Comparison of ENCODE assay signal across 20 cellular contexts in the genomic region with DNA sequence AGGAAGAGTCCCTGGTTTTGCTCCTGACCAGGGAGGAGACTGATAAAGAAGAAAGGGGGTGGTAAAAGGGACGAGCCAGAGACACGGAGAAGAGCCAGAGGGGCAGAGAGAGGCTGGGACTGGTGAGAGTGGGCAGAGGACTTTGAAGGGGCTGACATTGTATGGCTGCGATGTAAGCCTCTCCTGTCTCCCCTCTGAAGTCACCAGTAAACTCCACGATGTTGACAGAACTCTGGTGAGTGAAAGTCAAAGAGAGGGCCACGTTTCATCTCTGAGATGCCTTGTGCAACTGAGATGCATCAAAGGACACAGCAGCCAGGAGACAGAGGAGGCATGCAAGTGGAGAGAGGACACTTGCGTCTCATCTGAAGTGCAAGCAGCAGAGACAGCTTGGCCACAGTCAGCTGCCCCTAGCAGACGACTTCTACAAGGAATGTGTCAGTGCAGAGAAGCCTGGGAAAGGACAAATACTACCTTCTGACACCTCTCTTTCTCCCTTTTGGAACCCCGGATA. TPM values are rescaled to one million over a fixed set of nuclear protein-coding genes. Genes with fewer than 3 reads are reported as not detected.
DNase-seq lines count a peak whose midpoint lies in the region; ATAC-seq, FAIRE-seq and TF ChIP-seq lines count a peak whose summit lies in the region.
"Had no signal": no experiment of that assay in that cellular context is flagged by ENCODE, and none has a peak within 500 bp of the region (broad histone marks: within the 10 kb centered on the region; RNA-seq: fewer than 3 reads in every experiment).

No MANE protein-coding gene starts in this region.

- no peaks in the 10 kb centered on the region for H3K36me3 Mint-ChIP-seq in GM23338 (ENCODE audit: low read depth)
- H3K36me3 Mint-ChIP-seq: CD4-positive, alpha-beta memory T cell had no signal

- 0 out of 2 replicates have a peak overlapping the region, but pooled peaks have one; percentile 13 for H2BK20ac ChIP-seq in H1 (ENCODE audit: low read length)

- no peak overlapping the region for H2AK5ac ChIP-seq in H1 (ENCODE audit: low read depth, low read length)
- no peak overlapping the region for H2AK5ac ChIP-seq in mesendoderm (ENCODE audit: low read length)

- no peak overlapping the region for H3K27ac Mint-ChIP-seq in GM23338
- H3K27ac Mint-ChIP-seq in stimulated activated naive CD8-positive, alpha-beta T cell treated with anti-CD3 and anti-CD28 coated beads, Interleukin-15, amount 100 ng/mL, for 72 hours = no peak overlapping the region
- H3K27ac Mint-ChIP-seq: CD4-positive, alpha-beta memory T cell; HFFc6 had no signal

- H3K27me3 Mint-ChIP-seq in GM23338 (ENCODE audit: insufficient read depth, low read depth, poor library complexity) = peaks cover 11% of the 10 kb centered on the region
- H3K27me3 Mint-ChIP-seq in stimulated activated naive CD8-positive, alpha-beta T cell treated with anti-CD3 and anti-CD28 coated beads, Interleukin-15, amount 100 ng/mL, for 72 hours = peaks cover 6% of the 10 kb centered on the region

- H3K9ac ChIP-seq in H1 (replicated peaks in 1 of 4; ENCODE audit: extremely low read depth in 1 of 4, low read depth in 3 of 4, low read length in 3 of 4) (no peak overlapping the region), mesendoderm (ENCODE audit: low read length) (no peak overlapping the region)

- H3K4me1 Mint-ChIP-seq in GM23338 = peaks cover 27% of the 10 kb centered on the region
- H3K4me1 Mint-ChIP-seq in stimulated activated naive CD8-positive, alpha-beta T cell treated with anti-CD3 and anti-CD28 coated beads, Interleukin-15, amount 100 ng/mL, for 72 hours = peaks cover 6% of the 10 kb centered on the region

- no peaks in the 10 kb centered on the region for H3K23me2 ChIP-seq in H1 (ENCODE audit: low read depth, low read length)

- TF ChIP-seq CTCF in A549 (IDR thresholded peaks at IDR 0.05) (no peak), GM23338 (conservative IDR thresholded peaks at IDR 0.05; ENCODE audit: low read depth in 2 of 2) (no peak), H1 (IDR thresholded peaks at IDR 0.05; ENCODE audit: control extremely low read depth in 1 of 3, insufficient read depth in 1 of 3, low read depth in 1 of 3, low read length in 3 of 3) (no peak)

- H3K4ac ChIP-seq in H1 (replicated peaks; ENCODE audit: insufficient read length, low read depth, low read length) (no peak overlapping the region), mesendoderm (ENCODE audit: low read depth, low read length) (no peak overlapping the region)

- DNase-seq in A549 (ENCODE audit: low read depth in 1 of 2, low spot score in 1 of 2) (no peak), GM23338 (ENCODE audit: low spot score) (no peak), H1 (ENCODE audit: low read depth in 1 of 2, low spot score in 2 of 2) (no peak), mesendoderm (no peak), NCI-H1694 (lab: John Stamatoyannopoulos, UW) (no peak)
- DNase-seq in stimulated activated naive CD8-positive, alpha-beta T cell treated with anti-CD3 and anti-CD28 coated beads, Interleukin-15, amount 100 ng/mL, for 72 hours = no peak
- no peak for DNase-seq in stimulated activated CD4-positive, alpha-beta T cell treated with anti-CD3 and anti-CD28 coated beads, Interleukin-2, amount 100 ng/mL, for 24 hours
- DNase-seq: BE2C; CD4-positive, alpha-beta memory T cell; DMS79; EL; GOT3; HFFc6 had no signal

- no peaks in the 10 kb centered on the region for H4K20me1 ChIP-seq in GM23338 (replicated peaks; ENCODE audit: insufficient read depth)
- H4K20me1 ChIP-seq in H1 (replicated peaks in 1 of 2; ENCODE audit: control insufficient read depth in 1 of 2, insufficient read depth in 2 of 2, low read length in 2 of 2) = no peaks in the 10 kb centered on the region

- no peaks in the 10 kb centered on the region for H3K36me3 ChIP-seq in GM23338 (ENCODE audit: insufficient read depth)
- H3K36me3 ChIP-seq in H1 (ENCODE audit: control insufficient read depth in 2 of 4, insufficient read depth in 4 of 4, low read length in 3 of 4) = no peaks in the 10 kb centered on the region
- H3K36me3 ChIP-seq in mesendoderm (ENCODE audit: control insufficient read depth, insufficient read depth, low read length) = no peaks in the 10 kb centered on the region
- H3K36me3 ChIP-seq: BE2C, HAP-1 had no signal

- H3K56ac ChIP-seq in H1 (replicated peaks; ENCODE audit: insufficient read length, low read depth, low read length) (no peak overlapping the region), mesendoderm (ENCODE audit: low read length) (peak overlapping the region; percentile 50)

- TF ChIP-seq POLR2A in A549 (IDR thresholded peaks at IDR 0.05; ENCODE audit: low read length) = no peak
- TF ChIP-seq POLR2A in H1 (IDR thresholded peaks at IDR 0.05; ENCODE audit: control extremely low read depth in 1 of 2, low read depth in 2 of 2, low read length in 2 of 2) = no peak

- H3K79me1 ChIP-seq in H1 (ENCODE audit: low read depth, low read length) = no peaks in the 10 kb centered on the region
- no peaks in the 10 kb centered on the region for H3K79me1 ChIP-seq in mesendoderm (ENCODE audit: low read length)

- H2BK12ac ChIP-seq in H1 (ENCODE audit: low read depth, low read length) = peak overlapping the region; percentile 78; the same call in 1 of the 2 replicates

- H2AFZ ChIP-seq in GM23338 = 0 out of 2 replicates have a peak overlapping the region, but pooled peaks have one; percentile 28
- H2AFZ ChIP-seq in H1 (ENCODE audit: low read length) = no peak overlapping the region; the same call in 1 of the 2 replicates

- no peak overlapping the region for H3K27ac ChIP-seq in A549
- no peak overlapping the region for H3K27ac ChIP-seq in GM23338 (ENCODE audit: low read depth)
- no peak overlapping the region for H3K27ac ChIP-seq in H1 (ENCODE audit: low read depth, low read length)
- H3K27ac ChIP-seq in mesendoderm (ENCODE audit: low read depth, low read length) = no peak overlapping the region
- H3K27ac ChIP-seq: C4-2B had no signal

- WGBS in A549 (ENCODE audit: missing lambda C conversion rate) = 44% methylated on average over 8 of the region's 8 CpGs
- WGBS in H1 (ENCODE audit: extremely low coverage in 1 of 2, insufficient coverage in 1 of 2, insufficient read length in 1 of 2, insufficient replicate concordance in 2 of 2, low coverage in 1 of 2, low lambda C conversion rate in 2 of 2, missing lambda C conversion rate in 1 of 2), 2 experiments = 70% methylated on average over 8 of the region's 8 CpGs; no CpG with 5 or more reads in 1 of the 2 experiments
- no CpG with 5 or more reads among the region's 8 CpGs for WGBS in mesendoderm (ENCODE audit: extremely low coverage, insufficient coverage, low lambda C conversion rate)

- H3K4me1 ChIP-seq in A549 = peaks cover 9% of the 10 kb centered on the region
- H3K4me1 ChIP-seq in GM23338 (ENCODE audit: insufficient read depth) = peaks cover 21% of the 10 kb centered on the region
- peaks cover 0 to 10% (median 5%) of the 10 kb centered on the region in 4 experiments; a peak in 4 of 7 replicates for H3K4me1 ChIP-seq in H1 (replicated peaks in 1 of 4; ENCODE audit: control insufficient read depth in 3 of 4, insufficient read depth in 4 of 4, low read length in 3 of 4)
- peaks cover 13% of the 10 kb centered on the region for H3K4me1 ChIP-seq in mesendoderm (ENCODE audit: control insufficient read depth, low read depth, low read length)
- H3K4me1 ChIP-seq: BE2C had no signal

- no peak overlapping the region for H2BK120ac ChIP-seq in H1 (replicated peaks; ENCODE audit: low read depth, low read length)
- no peak overlapping the region for H2BK120ac ChIP-seq in mesendoderm (ENCODE audit: low read depth, low read length)

- TF ChIP-seq RAD21 in A549 (conservative IDR thresholded peaks at IDR 0.05 in 1 of 2, IDR thresholded peaks at IDR 0.05 in 1 of 2) = no peak
- no peak for TF ChIP-seq RAD21 in H1 (IDR thresholded peaks at IDR 0.05 in 1 of 2, conservative IDR thresholded peaks at IDR 0.05 in 1 of 2; ENCODE audit: low read depth in 2 of 2, low read length in 2 of 2)

- H4K5ac ChIP-seq in H1 (ENCODE audit: insufficient read length, low read depth, low read length) (no peak overlapping the region), mesendoderm (ENCODE audit: low read length) (no peak overlapping the region)

- no peaks in the 10 kb centered on the region for H3K9me2 ChIP-seq in GM23338 (ENCODE audit: insufficient read depth)

- no peak overlapping the region for H3K23ac ChIP-seq in H1 (ENCODE audit: insufficient read length)
- H3K23ac ChIP-seq in mesendoderm (ENCODE audit: low read length) = no peak overlapping the region

- no peak overlapping the region for H4K91ac ChIP-seq in H1 (replicated peaks; ENCODE audit: insufficient read length, low read length)

- TF ChIP-seq EP300 in A549 (IDR thresholded peaks at IDR 0.05) (no peak), H1 (IDR thresholded peaks at IDR 0.05; ENCODE audit: borderline replicate concordance in 1 of 2, low read depth in 2 of 2, low read length in 2 of 2) (no peak)

- FAIRE-seq in A549 (lab: Jason Lieb, UNC) (no peak), H1 (lab: Jason Lieb, UNC) (no peak)
- FAIRE-seq: A204.1, G401.6, GM12892, HTR-8/SVneo had no signal

- H3K4me2 ChIP-seq in A549 = no peak overlapping the region
- no peak overlapping the region for H3K4me2 ChIP-seq in GM23338
- no peak overlapping the region for H3K4me2 ChIP-seq in H1 (ENCODE audit: insufficient read depth in 1 of 2, low read depth in 2 of 2, low read length in 2 of 2)
- no peak overlapping the region for H3K4me2 ChIP-seq in mesendoderm (ENCODE audit: low read length)

- no peaks in the 10 kb centered on the region for H3K9me3 Mint-ChIP-seq in GM23338
- no peaks in the 10 kb centered on the region for H3K9me3 Mint-ChIP-seq in stimulated activated naive CD8-positive, alpha-beta T cell treated with anti-CD3 and anti-CD28 coated beads, Interleukin-15, amount 100 ng/mL, for 72 hours
- H3K9me3 Mint-ChIP-seq: CD4-positive, alpha-beta memory T cell; HFFc6 had no signal

- POLR2A ChIA-PET in A549 (lab: Yijun Ruan, JAX) = no interaction called here
- POLR2A ChIA-PET in H1 (lab: Charles Lee; ENCODE audit: partially characterized antibody) = no interaction called here

- no peak overlapping the region for H3K14ac ChIP-seq in H1 (ENCODE audit: insufficient read length)

- H3K79me2 ChIP-seq in GM23338 (replicated peaks; ENCODE audit: insufficient read depth) = no peaks in the 10 kb centered on the region
- no peaks in the 10 kb centered on the region for H3K79me2 ChIP-seq in H1 (ENCODE audit: control insufficient read depth in 1 of 2, insufficient read depth in 2 of 2, low read length in 2 of 2)
- H3K79me2 ChIP-seq in mesendoderm (ENCODE audit: control insufficient read depth, insufficient read depth, low read length) = no peaks in the 10 kb centered on the region

- 0 out of 2 replicates have a peak overlapping the region, but pooled peaks have one; percentile 34 for H3K18ac ChIP-seq in H1 (ENCODE audit: extremely low read depth, low read length)
- no peak overlapping the region for H3K18ac ChIP-seq in mesendoderm (ENCODE audit: low read length)

- no peak overlapping the region for H4K8ac ChIP-seq in H1 (ENCODE audit: extremely low read depth, insufficient read depth, low read length)
- no peak overlapping the region for H4K8ac ChIP-seq in mesendoderm (ENCODE audit: low read depth, low read length)

- H3K9me3 ChIP-seq in A549 = no peaks in the 10 kb centered on the region
- H3K9me3 ChIP-seq in H1 (ENCODE audit: insufficient read depth in 2 of 2, low read depth in 1 of 2, low read length in 1 of 2) = no peaks in the 10 kb centered on the region
- H3K9me3 ChIP-seq: BE2C, HAP-1 had no signal

- H2BK5ac ChIP-seq in H1 (ENCODE audit: low read depth, low read length) (no peak overlapping the region), mesendoderm (ENCODE audit: low read length) (no peak overlapping the region)

- H2BK15ac ChIP-seq in H1 (ENCODE audit: low read length) = no peak overlapping the region; the same call in 1 of the 2 replicates
- no peak overlapping the region for H2BK15ac ChIP-seq in mesendoderm (replicated peaks; ENCODE audit: low read depth)

- no peak overlapping the region for H3K4me3 ChIP-seq in A549
- H3K4me3 ChIP-seq in GM23338 = no peak overlapping the region
- no peak overlapping the region for H3K4me3 ChIP-seq in H1 (ENCODE audit: extremely low read depth in 1 of 4, insufficient read depth in 2 of 4, low read depth in 3 of 4, low read length in 4 of 4)
- no peak overlapping the region for H3K4me3 ChIP-seq in mesendoderm (ENCODE audit: low read length)
- H3K4me3 ChIP-seq: HAP-1 had no signal

- no peak overlapping the region; the same call in 2 of the 3 replicates for H3K4me3 Mint-ChIP-seq in GM23338
- H3K4me3 Mint-ChIP-seq in stimulated activated naive CD8-positive, alpha-beta T cell treated with anti-CD3 and anti-CD28 coated beads, Interleukin-15, amount 100 ng/mL, for 72 hours = no peak overlapping the region
- H3K4me3 Mint-ChIP-seq: CD4-positive, alpha-beta memory T cell; HFFc6 had no signal

- no peaks in the 10 kb centered on the region for H3K27me3 ChIP-seq in GM23338 (ENCODE audit: insufficient read depth)
- peaks cover 0 to 3% (median 0%) of the 10 kb centered on the region in 4 experiments; a peak in 1 of 7 replicates for H3K27me3 ChIP-seq in H1 (replicated peaks in 1 of 4; ENCODE audit: control insufficient read depth in 3 of 4, extremely low read depth in 1 of 4, insufficient read depth in 3 of 4, low read length in 3 of 4)
- H3K27me3 ChIP-seq in mesendoderm (ENCODE audit: insufficient read depth, low read length, poor library complexity) = no peaks in the 10 kb centered on the region
- H3K27me3 ChIP-seq: BE2C had no signal

- CTCF ChIA-PET in A549 (lab: Yijun Ruan, JAX) (interaction anchor here (1.6 to 2.4 kb wide), 2 partner anchors 9 to 88 kb away, joined by 4 to 5 read pairs; no protein-coding TSS in a partner anchor), H1 (lab: Charles Lee; ENCODE audit: partially characterized antibody) (no interaction called here)

- ATAC-seq in A549 = peak; percentile 11 to 36; a peak in 2 of 6 replicates
- no peak for ATAC-seq in GM23338
- ATAC-seq in stimulated activated naive CD8-positive, alpha-beta T cell treated with anti-CD3 and anti-CD28 coated beads, Interleukin-15, amount 100 ng/mL, for 72 hours = no peak
- ATAC-seq in HG03280 (IDR thresholded peaks at IDR 0.05; ENCODE audit: unreplicated experiment) = no peak

- 0 out of 2 replicates have a peak, but pooled peaks cover 3% of the 10 kb centered on the region for H3F3A ChIP-seq in GM23338 (replicated peaks; ENCODE audit: low read depth)

RNA-seq across cellular contexts. Expression of a gene that starts 54.3 kb away (rescaled TPM):
- polyA plus RNA-seq in A549 (2011; rRNA removed) (12.0 and 12.2 TPM in 2 replicates), A549 (2017; fragmentation: RNase III; extraction: RNeasy Plus Mini Kit Qiagen cat#74134 plus additional on column Dnase treatment) (13.2 to 15.2 TPM (median 13.6 TPM) in 3 replicates), GM23338 (2016; fragmentation: Nextera tagmentation; extraction: Ambion mirVana) (1.7 and 2.1 TPM in 2 replicates), H1 (2011; rRNA removed) (0.31 and 1.6 TPM in 2 replicates)
- polyA plus RNA-seq in A549 (2012; cell fraction: cytosol; rRNA removed) = 10.2 and 11.9 TPM in 2 replicates
- 3.3 and 3.4 TPM in 2 replicates for polyA plus RNA-seq in A549 (2012; cell fraction: nucleus; rRNA removed)
- polyA minus RNA-seq in A549 (2011; rRNA and poly(A)+ RNA removed) = 1.2 and 1.9 TPM in 2 replicates
- 0.70 TPM in 1 of 2 replicates, not detected in the other for total RNA-seq in GM23338 (2014; rRNA removed; shearing (Covaris generic))
- total RNA-seq in H1 (2021; fragmentation: NEBNext Ultra II Directional; extraction: Animal tissue kit (Norgen Biotek cat#: 25700)) = 0.39 and 1.2 TPM in 2 replicates
- 0.92 TPM for polyA plus RNA-seq in H1 (2011; cell fraction: cytosol; rRNA removed)
- polyA plus RNA-seq in H1 (2011; cell fraction: nucleus; rRNA removed) = not detected
- 0.71 to 1.7 TPM (median 0.97 TPM) in 4 replicates for polyA plus RNA-seq in H1 (2012, experiment 1 of 2)
- 0.76 TPM for polyA plus RNA-seq in H1 (2012, experiment 2 of 2)
- polyA plus RNA-seq in H1 (2013, experiment 1 of 2) = 0.77 TPM
- 0.53 TPM for polyA plus RNA-seq in H1 (2013, experiment 2 of 2)
- 0.22 TPM in 1 of 2 replicates, not detected in the other for polyA minus RNA-seq in H1 (2011; rRNA and poly(A)+ RNA removed)
- polyA minus RNA-seq in H1 (2011; cell fraction: cytosol; rRNA and poly(A)+ RNA removed) = not detected
- not detected for polyA minus RNA-seq in H1 (2011; cell fraction: nucleus; rRNA and poly(A)+ RNA removed)
- polyA plus RNA-seq in mesendoderm (2013, experiment 1 of 2) = 1.3 TPM
- 1.3 TPM for polyA plus RNA-seq in mesendoderm (2013, experiment 2 of 2)
- total RNA-seq: HFFc6 had no signal

RNA-seq across cellular contexts. Expression of a gene that starts 54.9 kb away (rescaled TPM):
- polyA plus RNA-seq in A549 (2011; rRNA removed) (18.5 and 26.6 TPM in 2 replicates), A549 (2017; fragmentation: RNase III; extraction: RNeasy Plus Mini Kit Qiagen cat#74134 plus additional on column Dnase treatment) (11.2 to 11.7 TPM (median 11.5 TPM) in 3 replicates), GM23338 (2016; fragmentation: Nextera tagmentation; extraction: Ambion mirVana) (4.8 and 5.3 TPM in 2 replicates), H1 (2011; rRNA removed) (17.7 and 18.2 TPM in 2 replicates)
- polyA plus RNA-seq in A549 (2012; cell fraction: cytosol; rRNA removed) = 11.3 and 14.4 TPM in 2 replicates
- 14.6 and 19.4 TPM in 2 replicates for polyA plus RNA-seq in A549 (2012; cell fraction: nucleus; rRNA removed)
- 47.9 and 52.6 TPM in 2 replicates for polyA minus RNA-seq in A549 (2011; rRNA and poly(A)+ RNA removed)
- 24.6 and 26.7 TPM in 2 replicates for total RNA-seq in GM23338 (2014; rRNA removed; shearing (Covaris generic))
- 16.7 and 21.4 TPM in 2 replicates for total RNA-seq in H1 (2021; fragmentation: NEBNext Ultra II Directional; extraction: Animal tissue kit (Norgen Biotek cat#: 25700))
- polyA plus RNA-seq in H1 (2011; cell fraction: cytosol; rRNA removed) = 18.9 TPM
- polyA plus RNA-seq in H1 (2011; cell fraction: nucleus; rRNA removed) = 27.0 TPM
- 12.4 to 17.7 TPM (median 16.5 TPM) in 4 replicates for polyA plus RNA-seq in H1 (2012, experiment 1 of 2)
- polyA plus RNA-seq in H1 (2012, experiment 2 of 2) = 8.7 TPM
- 7.2 TPM for polyA plus RNA-seq in H1 (2013, experiment 1 of 2)
- 7.3 TPM for polyA plus RNA-seq in H1 (2013, experiment 2 of 2)
- 62.8 and 78.0 TPM in 2 replicates for polyA minus RNA-seq in H1 (2011; rRNA and poly(A)+ RNA removed)
- 21.5 TPM for polyA minus RNA-seq in H1 (2011; cell fraction: cytosol; rRNA and poly(A)+ RNA removed)
- polyA minus RNA-seq in H1 (2011; cell fraction: nucleus; rRNA and poly(A)+ RNA removed) = 55.4 TPM
- polyA plus RNA-seq in mesendoderm (2013, experiment 1 of 2) = 14.2 TPM
- polyA plus RNA-seq in mesendoderm (2013, experiment 2 of 2) = 15.0 TPM

Comparison
In these comparisons a context has a peak if more than half of its experiments do, and no peak if none do; other contexts are left out.
1. ATAC-seq: peak in A549 (2 of 2); none in GM23338 (single experiment), stimulated activated naive CD8-positive, alpha-beta T cell treated with anti-CD3 and anti-CD28 coated beads, Interleukin-15, amount 100 ng/mL, for 72 hours (single experiment) and HG03280 (single experiment).